Comparison of ENCODE assay signal across 18 cellular contexts in genomic region chr2:105557515-105557914, GRCh38.
DNase-seq lines count a peak whose midpoint lies in the region; ATAC-seq and TF ChIP-seq lines count a peak whose summit lies in the region.
"Had no signal": no experiment of that assay in that cellular context is flagged by ENCODE, and none has a peak within 500 bp of the region (broad histone marks: within the 10 kb centered on the region; RNA-seq: fewer than 3 reads in every experiment).

No MANE protein-coding gene starts in this region.

- no TSS peak for BruUV-seq in mammary epithelial cell (replicated peaks; lab: Mats Ljungman, UMichigan)

- H3K27me3 ChIP-seq in mammary epithelial cell (ENCODE audit: insufficient read depth, low read length) (peaks cover 2% of the 10 kb centered on the region), spleen (replicated peaks in 1 of 7) (peaks cover 0 to 40% (median 0%) of the 10 kb centered on the region in 7 donors)
- H3K27me3 ChIP-seq: BLaER1 had no signal

- peak; percentile 78 for ATAC-seq in left ventricle myocardium superior
- no peak for ATAC-seq in GM18511 (IDR thresholded peaks at IDR 0.05; ENCODE audit: unreplicated experiment)
- ATAC-seq: PC-3 had no signal

- no peaks in the 10 kb centered on the region for H3K9me3 ChIP-seq in mammary epithelial cell (replicated peaks; ENCODE audit: insufficient read depth, low read length)
- H3K9me3 ChIP-seq in spleen: no peaks in the 10 kb centered on the region
- H3K9me3 ChIP-seq: BLaER1 had no signal

- CTCF ChIA-PET in mammary epithelial cell (lab: Charles Lee; ENCODE audit: low non-redundant PET): interaction anchor here (0.7 kb wide), 1 partner anchor 511 kb away, joined by 4 read pairs; no protein-coding TSS in a partner anchor

- TF ChIP-seq CTCF in mammary epithelial cell (conservative IDR thresholded peaks at IDR 0.05 in 1 of 2, IDR thresholded peaks at IDR 0.05 in 1 of 2; ENCODE audit: extremely low read depth in 1 of 2, insufficient read depth in 1 of 2, low read depth in 1 of 2, low read length in 2 of 2) (no peak), spleen (IDR thresholded peaks at IDR 0.05 in 8 of 11, conservative IDR thresholded peaks at IDR 0.05 in 3 of 11) (no peak)

- peak; percentile 33 for DNase-seq in activated CD8-positive, alpha-beta memory T cell treated with anti-CD3 and anti-CD28 coated beads for 24 hours
- no peak for DNase-seq in activated CD8-positive, alpha-beta memory T cell treated with anti-CD3 and anti-CD28 coated beads, Interleukin-2, amount 50 U/mL, for 48 hours
- peak; percentile 27 for DNase-seq in mammary epithelial cell
- DNase-seq in left ventricle myocardium superior: peak; percentile 52
- no peak for DNase-seq in spleen
- DNase-seq in activated naive CD4-positive, alpha-beta T cell treated with anti-CD3 and anti-CD28 coated beads, Interleukin-2, amount 50 U/mL, for 16 hours: no peak
- no peak for DNase-seq in HT-29 (ENCODE audit: low spot score)
- DNase-seq: 8988T, GF-D8, KBM-7, NCI-H1092 treated with DMSO at 0.1 percent for 48 hours, NCI-H1694, NCI-H2107, NCI-H226, NCI-H69, PC-3 had no signal

- peak overlapping the region; percentile 7 for H3K4me2 ChIP-seq in mammary epithelial cell (ENCODE audit: insufficient read depth, low read depth, low read length)
- H3K4me2 ChIP-seq: BLaER1 had no signal

- no peaks in the 10 kb centered on the region for H3K36me3 ChIP-seq in mammary epithelial cell (ENCODE audit: insufficient read depth, low read length)
- H3K36me3 ChIP-seq in spleen: no peaks in the 10 kb centered on the region
- H3K36me3 ChIP-seq: BLaER1 had no signal

- H3K4me1 ChIP-seq in mammary epithelial cell (ENCODE audit: insufficient read depth, low read length) (peaks cover 26% of the 10 kb centered on the region), spleen (peaks cover 0 to 19% (median 10%) of the 10 kb centered on the region in 6 donors)
- H3K4me1 ChIP-seq: BLaER1 had no signal

- H3K9ac ChIP-seq in mammary epithelial cell (ENCODE audit: insufficient read depth, low read length): no peak overlapping the region
- H3K9ac ChIP-seq: BLaER1 had no signal

- in situ Hi-C loops in mammary epithelial cell (cut with MboI; ENCODE audit: low sequenced_read_pairs in 2 of 2): no loop called here

- 16% methylated on average over 4 of the region's 4 CpGs for WGBS in mammary epithelial cell (ENCODE audit: low coverage, missing lambda C conversion rate)
- 33 to 45% (median 39%) methylated on average over 4 of the region's 4 CpGs for WGBS in spleen, 5 donors

- no peak overlapping the region for H3K27ac ChIP-seq in mammary epithelial cell (ENCODE audit: insufficient read depth, low read depth, low read length)
- H3K27ac ChIP-seq in spleen: peak overlapping the region in 6 of 8 donors; percentile 14 to 55 (median 46)
- H3K27ac ChIP-seq: BLaER1 had no signal

- H3K4me3 ChIP-seq in mammary epithelial cell (replicated peaks in 1 of 3; ENCODE audit: insufficient read depth in 1 of 3, low read depth in 2 of 3, low read length in 3 of 3): no peak overlapping the region
- H3K4me3 ChIP-seq in spleen: no peak overlapping the region
- H3K4me3 ChIP-seq: BLaER1 had no signal

- intact Hi-C loops in mammary epithelial cell (cut with micrococcal nuclease): no loop called here
- intact Hi-C loops in left ventricle myocardium superior (cut with micrococcal nuclease): no loop called here
- intact Hi-C loops in spleen (cut with DNase I; ENCODE audit: low total_unique reads): no loop called here

- H4K20me1 ChIP-seq in mammary epithelial cell (ENCODE audit: insufficient read depth, low read length): no peaks in the 10 kb centered on the region
- H4K20me1 ChIP-seq: BLaER1 had no signal

- peak overlapping the region; percentile 6 for H2AFZ ChIP-seq in mammary epithelial cell (ENCODE audit: low read depth, low read length)

- TF ChIP-seq POLR2A in spleen (IDR thresholded peaks at IDR 0.05): no peak

- dilution Hi-C loops in mammary epithelial cell (cut with HindIII; ENCODE audit: low sequenced_read_pairs): no loop called here

- no peaks in the 10 kb centered on the region for H3K79me2 ChIP-seq in mammary epithelial cell (ENCODE audit: insufficient read depth, low read length)

Comparison
In these comparisons a context has a peak if more than half of its experiments do, and no peak if none do; other contexts are left out.
1. DNase-seq: peak in activated CD8-positive, alpha-beta memory T cell treated with anti-CD3 and anti-CD28 coated beads for 24 hours (single experiment), mammary epithelial cell (single experiment) and left ventricle myocardium superior (single experiment); none in activated CD8-positive, alpha-beta memory T cell treated with anti-CD3 and anti-CD28 coated beads, Interleukin-2, amount 50 U/mL, for 48 hours (single experiment), spleen (single experiment), activated naive CD4-positive, alpha-beta T cell treated with anti-CD3 and anti-CD28 coated beads, Interleukin-2, amount 50 U/mL, for 16 hours (single experiment) and HT-29 (single experiment).